11 cellular contexts compared by ENCODE assay signal in the genomic region with DNA sequence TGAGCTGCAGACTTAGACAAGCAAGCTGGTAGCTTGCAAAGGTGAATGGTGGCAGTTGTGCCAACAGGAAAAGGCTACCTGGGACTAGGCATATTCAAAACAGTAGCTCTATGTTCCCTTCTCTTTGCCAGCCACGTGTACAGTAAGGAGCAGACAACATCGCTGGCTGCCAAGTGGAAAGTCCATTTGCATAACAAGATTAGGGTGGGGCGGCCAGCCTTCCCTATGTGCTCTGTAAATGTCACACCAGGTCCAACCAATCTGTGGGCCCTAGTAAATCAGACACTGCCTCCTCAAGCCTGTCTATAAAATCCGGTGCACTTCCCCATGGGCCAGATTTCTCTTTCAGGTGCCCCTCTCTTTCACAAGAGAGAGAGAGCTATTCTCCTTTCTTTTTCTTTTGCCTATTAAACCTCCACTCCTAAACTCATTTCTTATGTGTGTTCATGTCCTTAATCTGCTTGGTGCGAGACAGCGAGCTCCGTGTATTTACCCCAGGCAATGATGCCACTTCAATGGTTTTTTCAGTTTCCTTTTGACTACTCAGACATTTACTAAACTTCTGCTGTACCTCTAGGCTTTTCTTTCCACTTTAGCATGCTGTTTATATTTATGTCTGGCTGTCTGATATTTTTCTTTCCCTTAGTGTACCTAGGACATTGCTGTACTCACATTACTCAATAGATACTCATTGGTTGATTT.
DNase-seq lines count a peak whose midpoint lies in the region; ATAC-seq and TF ChIP-seq lines count a peak whose summit lies in the region.
"Had no signal": no experiment of that assay in that cellular context is flagged by ENCODE, and none has a peak within 500 bp of the region (broad histone marks: within the 10 kb centered on the region; RNA-seq: fewer than 3 reads in every experiment).

No MANE protein-coding gene starts in this region.

- H3K4me1 ChIP-seq in OCI-LY3 (ENCODE audit: low read length) = peaks cover 10% of the 10 kb centered on the region
- H3K4me1 ChIP-seq: esophagus squamous epithelium had no signal

- H3K4me3 ChIP-seq in OCI-LY3 (ENCODE audit: low read length) = peak overlapping the region; percentile 51
- H3K4me3 ChIP-seq: esophagus squamous epithelium had no signal

- no peak for TF ChIP-seq CTCF in OCI-LY3 (IDR thresholded peaks at IDR 0.05; ENCODE audit: low read depth, low read length)

- no peaks in the 10 kb centered on the region for H3K27me3 ChIP-seq in OCI-LY3 (ENCODE audit: low read depth, low read length)
- H3K27me3 ChIP-seq: esophagus squamous epithelium had no signal

- no peaks in the 10 kb centered on the region for H3K79me2 ChIP-seq in OCI-LY3 (ENCODE audit: low read length)

- no peaks in the 10 kb centered on the region for H4K20me1 ChIP-seq in OCI-LY3 (ENCODE audit: insufficient read depth, low read length)

- no peak overlapping the region for H3K27ac ChIP-seq in OCI-LY3 (ENCODE audit: low read length)
- H3K27ac ChIP-seq: esophagus squamous epithelium had no signal

- ATAC-seq in GM19023 (IDR thresholded peaks at IDR 0.05; ENCODE audit: unreplicated experiment) = peak; percentile 65
- ATAC-seq in HG02852 (IDR thresholded peaks at IDR 0.05; ENCODE audit: unreplicated experiment) = peak; percentile 78
- ATAC-seq in left lobe of liver = no peak
- ATAC-seq: activated T-cell treated with anti-CD3 and anti-CD28 coated beads, Interleukin-2, amount 50 U/mL, for 72 hours had no signal

- H3K36me3 ChIP-seq in OCI-LY3 (replicated peaks; ENCODE audit: low read depth, low read length) = no peaks in the 10 kb centered on the region
- H3K36me3 ChIP-seq: esophagus squamous epithelium had no signal

- no peak overlapping the region for H3K9ac ChIP-seq in OCI-LY3 (ENCODE audit: low read length)

- H3K9me3 ChIP-seq in OCI-LY3 (ENCODE audit: insufficient read depth, low read length) = no peaks in the 10 kb centered on the region

- DNase-seq in pons (ENCODE audit: low spot score) (peak; percentile 29), Ammon's horn (ENCODE audit: low spot score) (no peak), AG08396 (ENCODE audit: low spot score) (no peak), left lobe of liver (ENCODE audit: low spot score) (no peak), putamen (ENCODE audit: low spot score) (no peak)
- DNase-seq: activated T-cell treated with anti-CD3 and anti-CD28 coated beads, Interleukin-2, amount 50 U/mL, for 72 hours; DMS79 treated with DMSO at 0.1 percent for 48 hours; esophagus squamous epithelium had no signal

- no peak overlapping the region for H2AFZ ChIP-seq in OCI-LY3 (ENCODE audit: low read depth, low read length)

- H3K4me2 ChIP-seq in OCI-LY3 (ENCODE audit: low read length) = peak overlapping the region; percentile 59
